In genomic region chr12:53220857-53221202, GRCh38 we compare ENCODE assay signal across 8 cellular contexts. TPM values are rescaled to one million over a fixed set of nuclear protein-coding genes. Genes with fewer than 3 reads are reported as not detected.
DNase-seq lines count a peak whose midpoint lies in the region; TF ChIP-seq lines count a peak whose summit lies in the region.

No MANE protein-coding gene starts in this region.

- DNase-seq in H4 (ENCODE audit: low spot score) (peak; percentile 92), M059J (ENCODE audit: low read depth) (peak; percentile 93), SKM-1 (lab: John Stamatoyannopoulos, UW; ENCODE audit: unreplicated experiment) (peak; percentile 55), glomerular visceral epithelial cell (ENCODE audit: extremely low spot score) (peak; percentile 95), occipital lobe (lab: John Stamatoyannopoulos, UW) (peak; percentile 78)
- peak; percentile 89 for DNase-seq in activated naive CD8-positive, alpha-beta T cell treated with anti-CD3 and anti-CD28 coated beads for 36 hours

- 0% methylated on average over 37 of the region's 37 CpGs for WGBS in thymus

- H4K20me1 ChIP-seq in DOHH2 (ENCODE audit: control insufficient read depth, insufficient read depth, low read depth, low read length): no peaks in the 10 kb centered on the region

- peak overlapping the region; percentile 87 for H3K27ac Mint-ChIP-seq in activated naive CD8-positive, alpha-beta T cell treated with anti-CD3 and anti-CD28 coated beads for 36 hours

- H3K27ac ChIP-seq in DOHH2 (ENCODE audit: low read depth, low read length) (peak overlapping the region; percentile 92), thymus (ENCODE audit: low read depth) (peak overlapping the region; percentile 98)

- no peaks in the 10 kb centered on the region for H3K9me3 ChIP-seq in DOHH2 (ENCODE audit: control insufficient read depth, insufficient read depth, low read length)
- H3K9me3 ChIP-seq in thymus (ENCODE audit: control insufficient read depth): no peaks in the 10 kb centered on the region

- peaks cover 6% of the 10 kb centered on the region for H3K36me3 Mint-ChIP-seq in activated naive CD8-positive, alpha-beta T cell treated with anti-CD3 and anti-CD28 coated beads for 36 hours

- no peaks in the 10 kb centered on the region for H3K9me3 Mint-ChIP-seq in activated naive CD8-positive, alpha-beta T cell treated with anti-CD3 and anti-CD28 coated beads for 36 hours

- H3K4me1 Mint-ChIP-seq in activated naive CD8-positive, alpha-beta T cell treated with anti-CD3 and anti-CD28 coated beads for 36 hours: peaks cover 73% of the 10 kb centered on the region

- no peak for TF ChIP-seq CTCF in DOHH2 (IDR thresholded peaks at IDR 0.05; ENCODE audit: low read depth, low read length, poor library complexity, severe bottlenecking)

- peaks cover 8% of the 10 kb centered on the region for H3F3A ChIP-seq in DOHH2 (ENCODE audit: control insufficient read depth, insufficient read depth)

- peak overlapping the region; percentile 100 for H3K4me2 ChIP-seq in DOHH2 (ENCODE audit: low read length)

- peak overlapping the region; percentile 88 for H3K4me3 Mint-ChIP-seq in activated naive CD8-positive, alpha-beta T cell treated with anti-CD3 and anti-CD28 coated beads for 36 hours

- no peaks in the 10 kb centered on the region for H3K36me3 ChIP-seq in DOHH2 (ENCODE audit: control insufficient read depth, low read length)
- no peaks in the 10 kb centered on the region for H3K36me3 ChIP-seq in thymus (ENCODE audit: control insufficient read depth, insufficient read depth)

- H3K4me3 ChIP-seq in DOHH2 (ENCODE audit: low read length) (peak overlapping the region; percentile 87), thymus (ENCODE audit: low read length) (peak overlapping the region; percentile 70)

- no peaks in the 10 kb centered on the region for H3K27me3 Mint-ChIP-seq in activated naive CD8-positive, alpha-beta T cell treated with anti-CD3 and anti-CD28 coated beads for 36 hours

- no peaks in the 10 kb centered on the region for H3K9me2 ChIP-seq in DOHH2 (replicated peaks; ENCODE audit: control insufficient read depth, low read length)

- peaks cover 20% of the 10 kb centered on the region for H3K27me3 ChIP-seq in DOHH2 (ENCODE audit: control insufficient read depth, low read length)
- H3K27me3 ChIP-seq in thymus (ENCODE audit: control insufficient read depth, insufficient read depth): peaks cover 13% of the 10 kb centered on the region

- H3K4me1 ChIP-seq in DOHH2 (ENCODE audit: control insufficient read depth, low read length): peaks cover 49% of the 10 kb centered on the region
- peaks cover 14% of the 10 kb centered on the region for H3K4me1 ChIP-seq in thymus (ENCODE audit: control insufficient read depth, insufficient read depth, low read length)

- H3K79me2 ChIP-seq in DOHH2 (ENCODE audit: control insufficient read depth, low read length): no peaks in the 10 kb centered on the region

RNA-seq across cellular contexts. Expression of gene RARG, which starts 11.2 kb away (rescaled TPM):
- 20.0 and 24.2 TPM in 2 replicates for total RNA-seq in H4 (2014; rRNA removed; shearing (Covaris generic))
- total RNA-seq in M059J (2014; rRNA removed; shearing (Covaris generic)): 16.7 and 22.1 TPM in 2 replicates
- 10 to 100 TPM; 22.7 to 26.0 TPM for total RNA-seq in activated naive CD8-positive, alpha-beta T cell treated with anti-CD3 and anti-CD28 coated beads for 36 hours
- total RNA-seq in occipital lobe: 7.6 TPM
- 8.5 TPM for polyA plus RNA-seq in thymus

RNA-seq across cellular contexts. Expression of gene ITGB7, which starts 13.8 kb away (rescaled TPM):
- 0.39 and 1.2 TPM in 2 replicates for total RNA-seq in H4 (2014; rRNA removed; shearing (Covaris generic))
- total RNA-seq in M059J (2014; rRNA removed; shearing (Covaris generic)): not detected in 2 replicates
- total RNA-seq in activated naive CD8-positive, alpha-beta T cell treated with anti-CD3 and anti-CD28 coated beads for 36 hours: 100 to 1,000 TPM; 102 to 105 TPM
- total RNA-seq in occipital lobe: not detected
- polyA plus RNA-seq in thymus: 9.5 TPM

RNA-seq across cellular contexts. Expression of gene CSAD, which starts 40.1 kb away (rescaled TPM):
- total RNA-seq in H4 (2014; rRNA removed; shearing (Covaris generic)): 0.66 and 2.8 TPM in 2 replicates
- total RNA-seq in M059J (2014; rRNA removed; shearing (Covaris generic)): 0.89 and 2.6 TPM in 2 replicates
- total RNA-seq in activated naive CD8-positive, alpha-beta T cell treated with anti-CD3 and anti-CD28 coated beads for 36 hours: 10 to 100 TPM; 11.8 to 11.9 TPM
- total RNA-seq in occipital lobe: 26.0 TPM
- polyA plus RNA-seq in thymus: 61.7 TPM

RNA-seq across cellular contexts. Expression of gene ZNF740, which starts 40.3 kb away (rescaled TPM):
- total RNA-seq in H4 (2014; rRNA removed; shearing (Covaris generic)): 4.7 and 6.3 TPM in 2 replicates
- total RNA-seq in M059J (2014; rRNA removed; shearing (Covaris generic)): 9.5 and 11.7 TPM in 2 replicates
- total RNA-seq in activated naive CD8-positive, alpha-beta T cell treated with anti-CD3 and anti-CD28 coated beads for 36 hours: 10 to 100 TPM; 34.9 to 42.8 TPM
- total RNA-seq in occipital lobe: 19.7 TPM
- polyA plus RNA-seq in thymus: 10.3 TPM

RNA-seq across cellular contexts. Expression of gene ESPL1, which starts 47.3 kb away (rescaled TPM):
- total RNA-seq in H4 (2014; rRNA removed; shearing (Covaris generic)): 7.8 and 22.6 TPM in 2 replicates
- 2.9 and 9.0 TPM in 2 replicates for total RNA-seq in M059J (2014; rRNA removed; shearing (Covaris generic))
- 10 to 100 TPM; 66.3 to 67.7 TPM for total RNA-seq in activated naive CD8-positive, alpha-beta T cell treated with anti-CD3 and anti-CD28 coated beads for 36 hours
- total RNA-seq in occipital lobe: 1.7 TPM
- polyA plus RNA-seq in thymus: 1.7 TPM

Comparison
In these comparisons a context has a peak if more than half of its experiments do, and no peak if none do; other contexts are left out.
1. Peak in every context shown above with its lines: DNase-seq, H3K4me3 ChIP-seq and H3K27ac ChIP-seq.
2. RNA of gene ITGB7, which starts 13.8 kb away (total RNA-seq): 102 to 105 TPM in activated naive CD8-positive, alpha-beta T cell treated with anti-CD3 and anti-CD28 coated beads for 36 hours; 0.39 to 1.2 TPM in H4, not detected in M059J and not detected in occipital lobe (single experiment); every median in the first group is over 10 times any median in the second.